21 cellular contexts compared by ENCODE assay signal in the genomic region with DNA sequence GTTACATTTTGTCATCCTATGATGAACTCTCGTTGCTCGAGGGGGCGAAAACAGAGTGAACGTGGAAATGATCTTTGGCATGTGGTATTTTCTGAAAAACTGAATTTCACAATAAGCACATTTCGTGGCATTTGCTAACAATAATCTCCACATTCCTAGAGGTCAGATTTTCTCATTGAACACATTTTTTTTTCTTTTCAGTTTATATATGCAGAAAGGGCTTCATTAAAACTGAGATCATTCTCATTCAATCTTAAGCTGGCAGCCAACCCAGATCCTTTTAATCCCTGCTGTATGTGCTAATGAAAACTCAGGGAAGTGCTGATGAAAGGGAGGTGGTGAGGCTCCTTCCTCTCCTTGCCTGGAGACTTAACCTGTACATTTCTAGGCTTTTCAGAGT.
DNase-seq lines count a peak whose midpoint lies in the region; ATAC-seq lines count a peak whose summit lies in the region.
"Had no signal": no experiment of that assay in that cellular context is flagged by ENCODE, and none has a peak within 500 bp of the region (broad histone marks: within the 10 kb centered on the region; RNA-seq: fewer than 3 reads in every experiment).

No MANE protein-coding gene starts in this region.

- H3K36me3 ChIP-seq in HAP-1 (replicated peaks): no peaks in the 10 kb centered on the region
- H3K36me3 ChIP-seq: uterus had no signal

- no peak overlapping the region for H3K4me3 ChIP-seq in HAP-1
- H3K4me3 ChIP-seq: psoas muscle, uterus had no signal

- in situ Hi-C loops in HAP-1 (cut with MboI; ENCODE audit: low sequenced_read_pairs): no loop called here

- H3K4me1 ChIP-seq in HAP-1: peaks cover 24% of the 10 kb centered on the region
- H3K4me1 ChIP-seq: psoas muscle, uterus had no signal

- H3K9me3 ChIP-seq in HAP-1: no peaks in the 10 kb centered on the region
- H3K9me3 ChIP-seq: psoas muscle, uterus had no signal

- DNase-seq in AG08395 (ENCODE audit: low spot score): peak; percentile 62
- peak; percentile 58 to 69 for DNase-seq in HAP-1 (ENCODE audit: low spot score in 2 of 2)
- peak; percentile 60 for DNase-seq in astrocyte of the hippocampus (ENCODE audit: low read depth, low spot score)
- peak; percentile 79 for DNase-seq in iris pigment epithelial cell (ENCODE audit: low read depth)
- no peak for DNase-seq in COLO668 (lab: John Stamatoyannopoulos, UW; ENCODE audit: unreplicated experiment)
- no peak for DNase-seq in DMS 273 (lab: John Stamatoyannopoulos, UW; ENCODE audit: unreplicated experiment)
- DNase-seq in activated CD4-positive, alpha-beta T cell treated with anti-CD3 and anti-CD28 coated beads for 48 hours: no peak
- DNase-seq: activated CD4-positive, alpha-beta T cell treated with anti-CD3 and anti-CD28 coated beads, Interleukin-2, amount 50 U/mL, for 1 hour; activated naive CD8-positive, alpha-beta T cell treated with anti-CD3 and anti-CD28 coated beads, Interleukin-2, amount 10 ng/mL, durations not matched to agents 7 days and 5 days; AML-193; mammary epithelial cell; MM.1S; NCI-H1930; NCI-H446 treated with DMSO at 0.1 percent for 48 hours; psoas muscle; SHP77 treated with DMSO at 0.1 percent for 48 hours; stimulated activated CD4-positive, alpha-beta T cell treated with anti-CD3 and anti-CD28 coated beads, Interleukin-15, amount 100 ng/mL, for 24 hours; T1000; uterus had no signal

- H3K27me3 ChIP-seq in HAP-1 (ENCODE audit: low read depth): no peaks in the 10 kb centered on the region
- H3K27me3 ChIP-seq: uterus had no signal

- ATAC-seq in GM18498 (IDR thresholded peaks at IDR 0.05; ENCODE audit: unreplicated experiment): no peak
- ATAC-seq: natural killer cell treated with Interleukin-12 subunit alpha and Interleukin-12 subunit beta and Interleukin-15 and Interleukin-18, amount 100 ng/mL, for 72 hours; psoas muscle had no signal

Comparison
In these comparisons a context has a peak if more than half of its experiments do, and no peak if none do; other contexts are left out.
1. DNase-seq: peak in AG08395 (single experiment), HAP-1 (2 of 2), astrocyte of the hippocampus (single experiment) and iris pigment epithelial cell (single experiment); none in COLO668 (single experiment), DMS 273 (single experiment) and activated CD4-positive, alpha-beta T cell treated with anti-CD3 and anti-CD28 coated beads for 48 hours (single experiment).